11 cellular contexts compared by ENCODE assay signal in the genomic region with DNA sequence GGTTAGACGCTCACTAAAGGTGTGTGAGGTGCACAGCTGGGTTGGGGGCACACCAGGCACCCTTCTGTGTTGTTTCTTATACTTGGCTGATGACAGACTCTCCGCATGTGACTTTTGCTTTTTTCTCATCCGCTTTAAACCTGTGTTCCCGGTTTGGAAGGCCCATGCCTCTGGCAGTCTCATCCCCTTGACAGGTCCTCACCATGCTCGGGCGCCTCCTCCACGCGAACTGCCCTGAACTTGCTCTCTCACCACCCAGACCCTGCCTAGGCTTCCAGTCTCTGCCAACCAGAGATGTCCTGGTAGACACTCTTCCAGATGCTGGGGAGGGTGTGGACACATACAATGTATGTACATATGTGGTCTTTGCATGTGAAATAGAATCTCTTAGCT.
DNase-seq lines count a peak whose midpoint lies in the region; ATAC-seq and TF ChIP-seq lines count a peak whose summit lies in the region.
"Had no signal": no experiment of that assay in that cellular context is flagged by ENCODE, and none has a peak within 500 bp of the region (broad histone marks: within the 10 kb centered on the region; RNA-seq: fewer than 3 reads in every experiment).

No MANE protein-coding gene starts in this region.

- no peak for DNase-seq in stimulated activated naive CD8-positive, alpha-beta T cell treated with anti-CD3 and anti-CD28 coated beads, Interleukin-15, amount 100 ng/mL, for 72 hours
- no peak for DNase-seq in activated CD8-positive, alpha-beta T cell treated with anti-CD3 and anti-CD28 coated beads, Interleukin-2, amount 10 ng/mL, durations not matched to agents 7 days and 5 days
- DNase-seq in lower lobe of right lung (no peak), neuronal stem cell (ENCODE audit: low spot score) (no peak), AG08395 (ENCODE audit: low spot score) (no peak)
- DNase-seq in stimulated activated CD4-positive, alpha-beta T cell treated with anti-CD3 and anti-CD28 coated beads, Interleukin-4, amount 100 ng/mL, for 1 hour, result no peak
- DNase-seq: NCI-H526 treated with DMSO at 0.1 percent for 48 hours; ovary; stimulated activated CD4-positive, alpha-beta T cell treated with anti-CD3 and anti-CD28 coated beads, Interleukin-1b, Interleukin-23, amount 100 ng/mL, for 48 hours had no signal

- no peak for ATAC-seq in stimulated activated naive CD8-positive, alpha-beta T cell treated with anti-CD3 and anti-CD28 coated beads, Interleukin-15, amount 100 ng/mL, for 72 hours
- no peak for ATAC-seq in activated CD8-positive, alpha-beta T cell treated with anti-CD3 and anti-CD28 coated beads, Interleukin-2, amount 10 ng/mL, durations not matched to agents 7 days and 5 days
- ATAC-seq in lower lobe of right lung (no peak), GM18870 (IDR thresholded peaks at IDR 0.05; ENCODE audit: unreplicated experiment) (no peak)

- no CpG with 5 or more reads among the region's 8 CpGs for WGBS in neuronal stem cell (ENCODE audit: extremely low coverage in 2 of 2, insufficient read length in 2 of 2, insufficient replicate concordance in 1 of 2), 2 donors

- no peak overlapping the region for H4K8ac ChIP-seq in neuronal stem cell (ENCODE audit: low read depth, low read length)

- H3K4ac ChIP-seq in neuronal stem cell (ENCODE audit: low read length), result no peak overlapping the region

- H3K14ac ChIP-seq in neuronal stem cell (ENCODE audit: low read length), result no peak overlapping the region

- H4K91ac ChIP-seq in neuronal stem cell (ENCODE audit: low read depth, low read length, poor library complexity), result no peak overlapping the region

- POLR2A ChIA-PET in activated CD8-positive, alpha-beta T cell treated with anti-CD3 and anti-CD28 coated beads, Interleukin-2, amount 10 ng/mL, durations not matched to agents 7 days and 5 days (lab: Charles Lee), result no interaction called here

- no peak overlapping the region for H2AFZ ChIP-seq in neuronal stem cell (ENCODE audit: low read length)

- H3K4me3 Mint-ChIP-seq in stimulated activated naive CD8-positive, alpha-beta T cell treated with anti-CD3 and anti-CD28 coated beads, Interleukin-15, Interleukin-2, amounts not matched to agents 100 ng/mL and 50 ng/mL, for 24 hours, result no peak overlapping the region
- H3K4me3 Mint-ChIP-seq in stimulated activated naive CD8-positive, alpha-beta T cell treated with anti-CD3 and anti-CD28 coated beads, Interleukin-15, amount 100 ng/mL, for 72 hours, result no peak overlapping the region
- no peak overlapping the region for H3K4me3 Mint-ChIP-seq in activated CD8-positive, alpha-beta T cell treated with anti-CD3 and anti-CD28 coated beads, Interleukin-2, amount 10 ng/mL, durations not matched to agents 7 days and 5 days

- H3K27me3 Mint-ChIP-seq in stimulated activated naive CD8-positive, alpha-beta T cell treated with anti-CD3 and anti-CD28 coated beads, Interleukin-15, Interleukin-2, amounts not matched to agents 100 ng/mL and 50 ng/mL, for 24 hours, result no peaks in the 10 kb centered on the region
- H3K27me3 Mint-ChIP-seq in stimulated activated naive CD8-positive, alpha-beta T cell treated with anti-CD3 and anti-CD28 coated beads, Interleukin-15, amount 100 ng/mL, for 72 hours, result no peaks in the 10 kb centered on the region
- no peaks in the 10 kb centered on the region for H3K27me3 Mint-ChIP-seq in activated CD8-positive, alpha-beta T cell treated with anti-CD3 and anti-CD28 coated beads, Interleukin-2, amount 10 ng/mL, durations not matched to agents 7 days and 5 days (ENCODE audit: low read depth)

- H2BK15ac ChIP-seq in neuronal stem cell (ENCODE audit: low read length), result no peak overlapping the region

- H3K4me1 ChIP-seq in lower lobe of right lung (peaks cover 84% of the 10 kb centered on the region), neuronal stem cell (ENCODE audit: control insufficient read depth in 2 of 2, insufficient read depth in 1 of 2, low read depth in 1 of 2, low read length in 2 of 2) (peaks cover 8 to 10% of the 10 kb centered on the region in 2 donors)

- H2AK5ac ChIP-seq in neuronal stem cell (ENCODE audit: low read depth, low read length), result no peak overlapping the region

- intact Hi-C loops in lower lobe of right lung (cut with DNase I), result no loop called here

- H3K36me3 ChIP-seq in lower lobe of right lung (no peaks in the 10 kb centered on the region), neuronal stem cell (replicated peaks in 1 of 2; ENCODE audit: control insufficient read depth in 2 of 2, insufficient read depth in 2 of 2, low read length in 2 of 2) (no peaks in the 10 kb centered on the region)
- H3K36me3 ChIP-seq: ovary had no signal

- H3K27me3 ChIP-seq in lower lobe of right lung (ENCODE audit: low read depth) (no peaks in the 10 kb centered on the region), neuronal stem cell (ENCODE audit: control insufficient read depth in 3 of 3, insufficient read depth in 3 of 3, low read depth in 1 of 3, low read length in 3 of 3) (no peaks in the 10 kb centered on the region)
- H3K27me3 ChIP-seq: ovary had no signal

- no peak overlapping the region for H3K4me3 ChIP-seq in lower lobe of right lung
- no peak overlapping the region for H3K4me3 ChIP-seq in neuronal stem cell (ENCODE audit: low read length in 2 of 2)
- H3K4me3 ChIP-seq: ovary had no signal

- peaks cover 86% of the 10 kb centered on the region for H3K4me1 Mint-ChIP-seq in stimulated activated naive CD8-positive, alpha-beta T cell treated with anti-CD3 and anti-CD28 coated beads, Interleukin-15, Interleukin-2, amounts not matched to agents 100 ng/mL and 50 ng/mL, for 24 hours (ENCODE audit: low read depth)
- H3K4me1 Mint-ChIP-seq in stimulated activated naive CD8-positive, alpha-beta T cell treated with anti-CD3 and anti-CD28 coated beads, Interleukin-15, amount 100 ng/mL, for 72 hours, result peaks cover 76% of the 10 kb centered on the region
- peaks cover 63% of the 10 kb centered on the region for H3K4me1 Mint-ChIP-seq in activated CD8-positive, alpha-beta T cell treated with anti-CD3 and anti-CD28 coated beads, Interleukin-2, amount 10 ng/mL, durations not matched to agents 7 days and 5 days (ENCODE audit: low read depth)

- no peak overlapping the region for H3K18ac ChIP-seq in neuronal stem cell (ENCODE audit: low read length)

- H3K27ac Mint-ChIP-seq in stimulated activated naive CD8-positive, alpha-beta T cell treated with anti-CD3 and anti-CD28 coated beads, Interleukin-15, Interleukin-2, amounts not matched to agents 100 ng/mL and 50 ng/mL, for 24 hours, result peak overlapping the region; percentile 57
- H3K27ac Mint-ChIP-seq in stimulated activated naive CD8-positive, alpha-beta T cell treated with anti-CD3 and anti-CD28 coated beads, Interleukin-15, amount 100 ng/mL, for 72 hours, result no peak overlapping the region
- peak overlapping the region; percentile 21 for H3K27ac Mint-ChIP-seq in activated CD8-positive, alpha-beta T cell treated with anti-CD3 and anti-CD28 coated beads, Interleukin-2, amount 10 ng/mL, durations not matched to agents 7 days and 5 days

- TF ChIP-seq CTCF in lower lobe of right lung (IDR thresholded peaks at IDR 0.05), result no peak

- H3K27ac ChIP-seq in lower lobe of right lung (peak overlapping the region; percentile 89), neuronal stem cell (replicated peaks; ENCODE audit: low read length) (no peak overlapping the region)
- H3K27ac ChIP-seq: ovary had no signal

- no peak overlapping the region for H3K23ac ChIP-seq in neuronal stem cell (ENCODE audit: low read depth, low read length, poor library complexity)

- no peak overlapping the region for H3K4me2 ChIP-seq in neuronal stem cell (ENCODE audit: insufficient read depth, low read length, poor library complexity, severe bottlenecking)

- no peak overlapping the region for H2BK120ac ChIP-seq in neuronal stem cell (ENCODE audit: low read depth, low read length)

- H3K9me3 ChIP-seq in lower lobe of right lung (no peaks in the 10 kb centered on the region), neuronal stem cell (replicated peaks in 1 of 2; ENCODE audit: control insufficient read depth in 2 of 2, insufficient read depth in 1 of 2, low read depth in 1 of 2, low read length in 2 of 2) (no peaks in the 10 kb centered on the region)
- H3K9me3 ChIP-seq: ovary had no signal

- no peaks in the 10 kb centered on the region for H3K9me3 Mint-ChIP-seq in stimulated activated naive CD8-positive, alpha-beta T cell treated with anti-CD3 and anti-CD28 coated beads, Interleukin-15, Interleukin-2, amounts not matched to agents 100 ng/mL and 50 ng/mL, for 24 hours
- no peaks in the 10 kb centered on the region for H3K9me3 Mint-ChIP-seq in stimulated activated naive CD8-positive, alpha-beta T cell treated with anti-CD3 and anti-CD28 coated beads, Interleukin-15, amount 100 ng/mL, for 72 hours
- H3K9me3 Mint-ChIP-seq in activated CD8-positive, alpha-beta T cell treated with anti-CD3 and anti-CD28 coated beads, Interleukin-2, amount 10 ng/mL, durations not matched to agents 7 days and 5 days (ENCODE audit: insufficient read depth), result no peaks in the 10 kb centered on the region

- H2BK5ac ChIP-seq in neuronal stem cell (ENCODE audit: low read length), result no peak overlapping the region

- peaks cover 4% of the 10 kb centered on the region for H3K36me3 Mint-ChIP-seq in stimulated activated naive CD8-positive, alpha-beta T cell treated with anti-CD3 and anti-CD28 coated beads, Interleukin-15, Interleukin-2, amounts not matched to agents 100 ng/mL and 50 ng/mL, for 24 hours (ENCODE audit: low read depth)
- H3K36me3 Mint-ChIP-seq in activated CD8-positive, alpha-beta T cell treated with anti-CD3 and anti-CD28 coated beads, Interleukin-2, amount 10 ng/mL, durations not matched to agents 7 days and 5 days (ENCODE audit: low read depth), result no peaks in the 10 kb centered on the region

- H3K79me1 ChIP-seq in neuronal stem cell (ENCODE audit: low read depth, low read length), result no peaks in the 10 kb centered on the region

- no peak overlapping the region for H3K9ac ChIP-seq in neuronal stem cell (ENCODE audit: low read depth, low read length, poor library complexity)

- CTCF ChIA-PET in activated CD8-positive, alpha-beta T cell treated with anti-CD3 and anti-CD28 coated beads, Interleukin-2, amount 10 ng/mL, durations not matched to agents 7 days and 5 days (lab: Charles Lee), result interaction anchor here (2.2 to 11.7 kb wide), 3 partner anchors 15 to 20 kb away, joined by 11 to 227 read pairs (median 13); no protein-coding TSS in a partner anchor

- H2BK12ac ChIP-seq in neuronal stem cell (ENCODE audit: low read length), result no peak overlapping the region

Comparison
In these comparisons a context has a peak if more than half of its experiments do, and no peak if none do; other contexts are left out.
1. H3K27ac Mint-ChIP-seq: peak in stimulated activated naive CD8-positive, alpha-beta T cell treated with anti-CD3 and anti-CD28 coated beads, Interleukin-15, Interleukin-2, amounts not matched to agents 100 ng/mL and 50 ng/mL, for 24 hours (single experiment) and activated CD8-positive, alpha-beta T cell treated with anti-CD3 and anti-CD28 coated beads, Interleukin-2, amount 10 ng/mL, durations not matched to agents 7 days and 5 days (single experiment); none in stimulated activated naive CD8-positive, alpha-beta T cell treated with anti-CD3 and anti-CD28 coated beads, Interleukin-15, amount 100 ng/mL, for 72 hours (0 of 2).